1 cellular context compared by ENCODE assay signal in genomic region chr12:951166-951565, GRCh38.
TF ChIP-seq lines count a peak whose summit lies in the region.

No MANE protein-coding gene starts in this region.

TF ChIP-seq in WTC11, 78 proteins besides CTCF, POLR2A, EP300 and RAD21:
- TF ChIP-seq PRRX2 (CRISPR knock-in tag; IDR thresholded peaks at IDR 0.05), result no peak
- no peak for TF ChIP-seq JAZF1 (CRISPR knock-in tag; IDR thresholded peaks at IDR 0.05)
- TF ChIP-seq ZNF232 (CRISPR knock-in tag; IDR thresholded peaks at IDR 0.05), result no peak
- TF ChIP-seq, protein P1, sequence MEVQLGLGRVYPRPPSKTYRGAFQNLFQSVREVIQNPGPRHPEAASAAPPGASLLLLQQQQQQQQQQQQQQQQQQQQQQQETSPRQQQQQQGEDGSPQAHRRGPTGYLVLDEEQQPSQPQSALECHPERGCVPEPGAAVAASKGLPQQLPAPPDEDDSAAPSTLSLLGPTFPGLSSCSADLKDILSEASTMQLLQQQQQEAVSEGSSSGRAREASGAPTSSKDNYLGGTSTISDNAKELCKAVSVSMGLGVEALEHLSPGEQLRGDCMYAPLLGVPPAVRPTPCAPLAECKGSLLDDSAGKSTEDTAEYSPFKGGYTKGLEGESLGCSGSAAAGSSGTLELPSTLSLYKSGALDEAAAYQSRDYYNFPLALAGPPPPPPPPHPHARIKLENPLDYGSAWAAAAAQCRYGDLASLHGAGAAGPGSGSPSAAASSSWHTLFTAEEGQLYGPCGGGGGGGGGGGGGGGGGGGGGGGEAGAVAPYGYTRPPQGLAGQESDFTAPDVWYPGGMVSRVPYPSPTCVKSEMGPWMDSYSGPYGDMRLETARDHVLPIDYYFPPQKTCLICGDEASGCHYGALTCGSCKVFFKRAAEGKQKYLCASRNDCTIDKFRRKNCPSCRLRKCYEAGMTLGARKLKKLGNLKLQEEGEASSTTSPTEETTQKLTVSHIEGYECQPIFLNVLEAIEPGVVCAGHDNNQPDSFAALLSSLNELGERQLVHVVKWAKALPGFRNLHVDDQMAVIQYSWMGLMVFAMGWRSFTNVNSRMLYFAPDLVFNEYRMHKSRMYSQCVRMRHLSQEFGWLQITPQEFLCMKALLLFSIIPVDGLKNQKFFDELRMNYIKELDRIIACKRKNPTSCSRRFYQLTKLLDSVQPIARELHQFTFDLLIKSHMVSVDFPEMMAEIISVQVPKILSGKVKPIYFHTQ (CRISPR knock-in tag; IDR thresholded peaks at IDR 0.05), result no peak
- TF ChIP-seq SOX15 (CRISPR knock-in tag; IDR thresholded peaks at IDR 0.05), result no peak
- TF ChIP-seq RORB (CRISPR knock-in tag; IDR thresholded peaks at IDR 0.05), result no peak
